22 cellular contexts compared by ENCODE assay signal in genomic region chrX:44943007-44943406, GRCh38.
"Had no signal": no experiment of that assay in that cellular context is flagged by ENCODE, and none has a peak within 500 bp of the region (broad histone marks: within the 10 kb centered on the region; RNA-seq: fewer than 3 reads in every experiment).

No MANE protein-coding gene starts in this region.

- H3K9me3 ChIP-seq: left lung, lower lobe of right lung, mucosa of descending colon had no signal

- H3K4me3 ChIP-seq: coronary artery, dorsolateral prefrontal cortex, esophagus muscularis mucosa, gastroesophageal sphincter, heart right ventricle, left lung, lower lobe of right lung, mucosa of descending colon had no signal

- FAIRE-seq: endothelial cell of umbilical vein, frontal cortex, keratinocyte had no signal

- H3K4me1 ChIP-seq: foreskin keratinocyte, left lung, lower lobe of right lung had no signal

- H3K36me3 ChIP-seq: esophagus muscularis mucosa, gastroesophageal sphincter, heart right ventricle, left lung, lower lobe of right lung had no signal

- ATAC-seq: foreskin keratinocyte, gastroesophageal sphincter, heart right ventricle, left cardiac atrium, left lung, left ventricle myocardium superior, lower lobe of right lung, mucosa of descending colon had no signal

- H3K27me3 ChIP-seq: dorsolateral prefrontal cortex, esophagus muscularis mucosa, foreskin keratinocyte, gastroesophageal sphincter, heart right ventricle, left lung had no signal

- DNase-seq: dermis blood vessel endothelial cell; dorsolateral prefrontal cortex; effector CD4-positive, alpha-beta T cell; effector memory CD4-positive, alpha-beta T cell; foreskin keratinocyte; glutamatergic neuron; head of caudate nucleus; heart right ventricle; hippocampal formation; left cardiac atrium; left lung; left ventricle myocardium superior; lower lobe of right lung; mesenchymal stem cell; mucosa of descending colon; naive B cell had no signal

- H3K27ac ChIP-seq: coronary artery, dorsolateral prefrontal cortex, esophagus muscularis mucosa, foreskin keratinocyte, gastroesophageal sphincter, heart right ventricle, left lung, lower lobe of right lung had no signal
